In genomic region chr6:112016335-112016734, GRCh38 we compare ENCODE assay signal across 11 cellular contexts. TPM values are rescaled to one million over a fixed set of nuclear protein-coding genes. Genes with fewer than 3 reads are reported as not detected.
A peak's percentile ranks its signal among the peaks of the same experiment; 100 is the strongest.
DNase-seq lines count a peak whose midpoint lies in the region; ATAC-seq and TF ChIP-seq lines count a peak whose summit lies in the region.
"Had no signal": no experiment of that assay in that cellular context is flagged by ENCODE, and none has a peak within 500 bp of the region (broad histone marks: within the 10 kb centered on the region; RNA-seq: fewer than 3 reads in every experiment).

No MANE protein-coding gene starts in this region.

- peaks cover 20% of the 10 kb centered on the region for H3K4me1 ChIP-seq in body of pancreas

- WGBS in body of pancreas, 2 donors = 82 to 85% methylated on average over 6 of the region's 6 CpGs

- DNase-seq in activated CD4-positive, alpha-beta T cell treated with anti-CD3 and anti-CD28 coated beads for 36 hours = peak; percentile 83
- DNase-seq in activated CD4-positive, alpha-beta T cell treated with anti-CD3 and anti-CD28 coated beads, Interleukin-2, amount 10 ng/mL, durations not matched to agents 7 days and 5 days = no peak
- DNase-seq in activated T-helper 2 cell treated with anti-CD3 and anti-CD28 coated beads, Interferon-gamma antibody, Interleukin-2, Interleukin-4, amounts not matched to agents 10 μg/mL and 5 μg/mL and 100 μg/mL, durations not matched to agents 14 hours and 24 hours and 36 hours (ENCODE audit: low spot score) = no peak
- DNase-seq in kidney glomerular epithelial cell (lab: John Stamatoyannopoulos, UW) (peak; percentile 10), kidney tubule cell (ENCODE audit: low spot score) (no peak), body of pancreas (no peak), amniotic stem cell (lab: John Stamatoyannopoulos, UW) (no peak)
- DNase-seq: effector memory CD8-positive, alpha-beta T cell; NCI-H1436 had no signal

- POLR2A ChIA-PET in activated CD4-positive, alpha-beta T cell treated with anti-CD3 and anti-CD28 coated beads for 36 hours (lab: Charles Lee) = interaction anchor here (0.6 to 2.4 kb wide), 12 partner anchors 12 to 285 kb away, joined by 3 to 11 read pairs (median 4); partner anchors contain the start of gene FYN
- POLR2A ChIA-PET in activated CD4-positive, alpha-beta T cell treated with anti-CD3 and anti-CD28 coated beads, Interleukin-2, amount 10 ng/mL, durations not matched to agents 7 days and 5 days (lab: Charles Lee) = no interaction called here

- intact Hi-C loops in activated CD4-positive, alpha-beta T cell treated with anti-CD3 and anti-CD28 coated beads for 36 hours (cut with DNase I, micrococcal nuclease) = loop anchor here (1.0 to 2.0 kb wide), 5 partner anchors 27 to 252 kb away; no protein-coding TSS in a partner anchor
- intact Hi-C loops in activated T-helper 2 cell treated with anti-CD3 and anti-CD28 coated beads, Interferon-gamma antibody, Interleukin-2, Interleukin-4, amounts not matched to agents 10 μg/mL and 5 μg/mL and 100 μg/mL, durations not matched to agents 14 hours and 24 hours and 36 hours (cut with micrococcal nuclease) = loop anchor here (1.0 to 5.0 kb wide), 3 partner anchors 12 to 254 kb away; no protein-coding TSS in a partner anchor
- intact Hi-C loops in body of pancreas (cut with DNase I) = no loop called here

- H3K27me3 Mint-ChIP-seq in activated CD4-positive, alpha-beta T cell treated with anti-CD3 and anti-CD28 coated beads for 36 hours = no peaks in the 10 kb centered on the region
- H3K27me3 Mint-ChIP-seq in activated CD4-positive, alpha-beta T cell treated with anti-CD3 and anti-CD28 coated beads, Interleukin-2, amount 10 ng/mL, durations not matched to agents 7 days and 5 days = no peaks in the 10 kb centered on the region
- no peaks in the 10 kb centered on the region for H3K27me3 Mint-ChIP-seq in activated T-helper 2 cell treated with anti-CD3 and anti-CD28 coated beads, Interferon-gamma antibody, Interleukin-2, Interleukin-4, amounts not matched to agents 10 μg/mL and 5 μg/mL and 100 μg/mL, durations not matched to agents 14 hours and 24 hours and 36 hours (ENCODE audit: low read depth)
- no peaks in the 10 kb centered on the region for H3K27me3 Mint-ChIP-seq in stimulated activated memory B cell treated with anti-CD40 and anti-IgM and Interleukin-4, amounts not matched to agents 10 μg/mL and 1 μg/mL and 100 μg/mL, for 72 hours
- H3K27me3 Mint-ChIP-seq: effector memory CD8-positive, alpha-beta T cell; type B pancreatic cell had no signal

- no peak overlapping the region for H3K27ac ChIP-seq in body of pancreas

- H3K9me3 Mint-ChIP-seq in activated CD4-positive, alpha-beta T cell treated with anti-CD3 and anti-CD28 coated beads for 36 hours (ENCODE audit: low read depth) = no peaks in the 10 kb centered on the region
- no peaks in the 10 kb centered on the region for H3K9me3 Mint-ChIP-seq in activated CD4-positive, alpha-beta T cell treated with anti-CD3 and anti-CD28 coated beads, Interleukin-2, amount 10 ng/mL, durations not matched to agents 7 days and 5 days
- H3K9me3 Mint-ChIP-seq in activated T-helper 2 cell treated with anti-CD3 and anti-CD28 coated beads, Interferon-gamma antibody, Interleukin-2, Interleukin-4, amounts not matched to agents 10 μg/mL and 5 μg/mL and 100 μg/mL, durations not matched to agents 14 hours and 24 hours and 36 hours = no peaks in the 10 kb centered on the region
- no peaks in the 10 kb centered on the region for H3K9me3 Mint-ChIP-seq in stimulated activated memory B cell treated with anti-CD40 and anti-IgM and Interleukin-4, amounts not matched to agents 10 μg/mL and 1 μg/mL and 100 μg/mL, for 72 hours
- H3K9me3 Mint-ChIP-seq: effector memory CD8-positive, alpha-beta T cell; type B pancreatic cell had no signal

- no peak overlapping the region for H3K4me3 ChIP-seq in body of pancreas

- TF ChIP-seq CTCF in body of pancreas (IDR thresholded peaks at IDR 0.05) = no peak

- peaks cover 74% of the 10 kb centered on the region for H3K4me1 Mint-ChIP-seq in activated CD4-positive, alpha-beta T cell treated with anti-CD3 and anti-CD28 coated beads for 36 hours
- peaks cover 26% of the 10 kb centered on the region for H3K4me1 Mint-ChIP-seq in activated CD4-positive, alpha-beta T cell treated with anti-CD3 and anti-CD28 coated beads, Interleukin-2, amount 10 ng/mL, durations not matched to agents 7 days and 5 days
- H3K4me1 Mint-ChIP-seq in activated T-helper 2 cell treated with anti-CD3 and anti-CD28 coated beads, Interferon-gamma antibody, Interleukin-2, Interleukin-4, amounts not matched to agents 10 μg/mL and 5 μg/mL and 100 μg/mL, durations not matched to agents 14 hours and 24 hours and 36 hours (ENCODE audit: low read depth) = peaks cover 57% of the 10 kb centered on the region
- peaks cover 11% of the 10 kb centered on the region for H3K4me1 Mint-ChIP-seq in stimulated activated memory B cell treated with anti-CD40 and anti-IgM and Interleukin-4, amounts not matched to agents 10 μg/mL and 1 μg/mL and 100 μg/mL, for 72 hours

- peak overlapping the region; percentile 46 for H3K4me3 Mint-ChIP-seq in activated CD4-positive, alpha-beta T cell treated with anti-CD3 and anti-CD28 coated beads for 36 hours
- H3K4me3 Mint-ChIP-seq in activated CD4-positive, alpha-beta T cell treated with anti-CD3 and anti-CD28 coated beads, Interleukin-2, amount 10 ng/mL, durations not matched to agents 7 days and 5 days = no peak overlapping the region
- H3K4me3 Mint-ChIP-seq in activated T-helper 2 cell treated with anti-CD3 and anti-CD28 coated beads, Interferon-gamma antibody, Interleukin-2, Interleukin-4, amounts not matched to agents 10 μg/mL and 5 μg/mL and 100 μg/mL, durations not matched to agents 14 hours and 24 hours and 36 hours (ENCODE audit: low read depth) = peak overlapping the region; percentile 31
- H3K4me3 Mint-ChIP-seq in stimulated activated memory B cell treated with anti-CD40 and anti-IgM and Interleukin-4, amounts not matched to agents 10 μg/mL and 1 μg/mL and 100 μg/mL, for 72 hours = no peak overlapping the region
- H3K4me3 Mint-ChIP-seq: effector memory CD8-positive, alpha-beta T cell; type B pancreatic cell had no signal

- H3K36me3 ChIP-seq in body of pancreas (replicated peaks in 1 of 2; ENCODE audit: insufficient read depth in 1 of 2, low read depth in 2 of 2) = no peaks in the 10 kb centered on the region

- CTCF ChIA-PET in activated CD4-positive, alpha-beta T cell treated with anti-CD3 and anti-CD28 coated beads for 36 hours (lab: Charles Lee) = interaction anchor here (0.6 to 5.3 kb wide), 13 partner anchors 12 to 757 kb away, joined by 3 to 65 read pairs (median 3); a partner anchor contains a TSS
- CTCF ChIA-PET in activated CD4-positive, alpha-beta T cell treated with anti-CD3 and anti-CD28 coated beads, Interleukin-2, amount 10 ng/mL, durations not matched to agents 7 days and 5 days (lab: Charles Lee) = interaction anchor here (1.0 to 3.4 kb wide), 7 partner anchors 8 to 758 kb away, joined by 3 to 34 read pairs (median 5); a partner anchor contains a TSS

- no peaks in the 10 kb centered on the region for H3K9me3 ChIP-seq in body of pancreas

- no peaks in the 10 kb centered on the region for H3K36me3 Mint-ChIP-seq in activated CD4-positive, alpha-beta T cell treated with anti-CD3 and anti-CD28 coated beads for 36 hours (ENCODE audit: low read depth)
- H3K36me3 Mint-ChIP-seq in activated CD4-positive, alpha-beta T cell treated with anti-CD3 and anti-CD28 coated beads, Interleukin-2, amount 10 ng/mL, durations not matched to agents 7 days and 5 days (ENCODE audit: low read depth) = no peaks in the 10 kb centered on the region
- no peaks in the 10 kb centered on the region for H3K36me3 Mint-ChIP-seq in activated T-helper 2 cell treated with anti-CD3 and anti-CD28 coated beads, Interferon-gamma antibody, Interleukin-2, Interleukin-4, amounts not matched to agents 10 μg/mL and 5 μg/mL and 100 μg/mL, durations not matched to agents 14 hours and 24 hours and 36 hours (ENCODE audit: low read depth)
- no peaks in the 10 kb centered on the region for H3K36me3 Mint-ChIP-seq in stimulated activated memory B cell treated with anti-CD40 and anti-IgM and Interleukin-4, amounts not matched to agents 10 μg/mL and 1 μg/mL and 100 μg/mL, for 72 hours
- H3K36me3 Mint-ChIP-seq: type B pancreatic cell had no signal

- TF ChIP-seq POLR2A in body of pancreas (IDR thresholded peaks at IDR 0.05) = no peak

- ATAC-seq in activated CD4-positive, alpha-beta T cell treated with anti-CD3 and anti-CD28 coated beads for 36 hours = peak; percentile 83
- ATAC-seq in stimulated activated memory B cell treated with anti-CD40 and anti-IgM and Interleukin-4, amounts not matched to agents 10 μg/mL and 1 μg/mL and 100 μg/mL, for 72 hours = peak; percentile 55
- ATAC-seq in body of pancreas = no peak
- ATAC-seq: effector memory CD8-positive, alpha-beta T cell had no signal

- H3K27ac Mint-ChIP-seq in activated CD4-positive, alpha-beta T cell treated with anti-CD3 and anti-CD28 coated beads for 36 hours = peak overlapping the region; percentile 84
- H3K27ac Mint-ChIP-seq in activated CD4-positive, alpha-beta T cell treated with anti-CD3 and anti-CD28 coated beads, Interleukin-2, amount 10 ng/mL, durations not matched to agents 7 days and 5 days = no peak overlapping the region
- H3K27ac Mint-ChIP-seq in activated T-helper 2 cell treated with anti-CD3 and anti-CD28 coated beads, Interferon-gamma antibody, Interleukin-2, Interleukin-4, amounts not matched to agents 10 μg/mL and 5 μg/mL and 100 μg/mL, durations not matched to agents 14 hours and 24 hours and 36 hours = peak overlapping the region; percentile 87
- H3K27ac Mint-ChIP-seq in stimulated activated memory B cell treated with anti-CD40 and anti-IgM and Interleukin-4, amounts not matched to agents 10 μg/mL and 1 μg/mL and 100 μg/mL, for 72 hours = no peak overlapping the region
- H3K27ac Mint-ChIP-seq: effector memory CD8-positive, alpha-beta T cell; type B pancreatic cell had no signal

- H3K27me3 ChIP-seq in body of pancreas = no peaks in the 10 kb centered on the region

RNA-seq across cellular contexts. Expression of gene CCN6, which starts 37.6 kb away (rescaled TPM):
- total RNA-seq in activated CD4-positive, alpha-beta T cell treated with anti-CD3 and anti-CD28 coated beads for 36 hours = under 1 TPM; 0.26 to 0.32 TPM
- total RNA-seq in activated CD4-positive, alpha-beta T cell treated with anti-CD3 and anti-CD28 coated beads, Interleukin-2, amount 10 ng/mL, durations not matched to agents 7 days and 5 days = not detected
- 0.34 TPM in 1 of 2 replicates, not detected in the other for total RNA-seq in activated T-helper 2 cell treated with anti-CD3 and anti-CD28 coated beads, Interferon-gamma antibody, Interleukin-2, Interleukin-4, amounts not matched to agents 10 μg/mL and 5 μg/mL and 100 μg/mL, durations not matched to agents 14 hours and 24 hours and 36 hours
- not detected for total RNA-seq in body of pancreas

Comparison
In these comparisons a context has a peak if more than half of its experiments do, and no peak if none do; other contexts are left out.
1. DNase-seq: peak in activated CD4-positive, alpha-beta T cell treated with anti-CD3 and anti-CD28 coated beads for 36 hours (single experiment) and kidney glomerular epithelial cell (single experiment); none in activated CD4-positive, alpha-beta T cell treated with anti-CD3 and anti-CD28 coated beads, Interleukin-2, amount 10 ng/mL, durations not matched to agents 7 days and 5 days (single experiment), activated T-helper 2 cell treated with anti-CD3 and anti-CD28 coated beads, Interferon-gamma antibody, Interleukin-2, Interleukin-4, amounts not matched to agents 10 μg/mL and 5 μg/mL and 100 μg/mL, durations not matched to agents 14 hours and 24 hours and 36 hours (single experiment), kidney tubule cell (single experiment), body of pancreas (0 of 4) and amniotic stem cell (single experiment).
2. H3K27ac Mint-ChIP-seq: peak in activated CD4-positive, alpha-beta T cell treated with anti-CD3 and anti-CD28 coated beads for 36 hours (single experiment) and activated T-helper 2 cell treated with anti-CD3 and anti-CD28 coated beads, Interferon-gamma antibody, Interleukin-2, Interleukin-4, amounts not matched to agents 10 μg/mL and 5 μg/mL and 100 μg/mL, durations not matched to agents 14 hours and 24 hours and 36 hours (single experiment); none in activated CD4-positive, alpha-beta T cell treated with anti-CD3 and anti-CD28 coated beads, Interleukin-2, amount 10 ng/mL, durations not matched to agents 7 days and 5 days (single experiment) and stimulated activated memory B cell treated with anti-CD40 and anti-IgM and Interleukin-4, amounts not matched to agents 10 μg/mL and 1 μg/mL and 100 μg/mL, for 72 hours (single experiment).
3. H3K4me3 Mint-ChIP-seq: peak in activated CD4-positive, alpha-beta T cell treated with anti-CD3 and anti-CD28 coated beads for 36 hours (single experiment) and activated T-helper 2 cell treated with anti-CD3 and anti-CD28 coated beads, Interferon-gamma antibody, Interleukin-2, Interleukin-4, amounts not matched to agents 10 μg/mL and 5 μg/mL and 100 μg/mL, durations not matched to agents 14 hours and 24 hours and 36 hours (single experiment); none in activated CD4-positive, alpha-beta T cell treated with anti-CD3 and anti-CD28 coated beads, Interleukin-2, amount 10 ng/mL, durations not matched to agents 7 days and 5 days (single experiment) and stimulated activated memory B cell treated with anti-CD40 and anti-IgM and Interleukin-4, amounts not matched to agents 10 μg/mL and 1 μg/mL and 100 μg/mL, for 72 hours (single experiment).